ENCODE assay signal across 14 cellular contexts in the genomic region with DNA sequence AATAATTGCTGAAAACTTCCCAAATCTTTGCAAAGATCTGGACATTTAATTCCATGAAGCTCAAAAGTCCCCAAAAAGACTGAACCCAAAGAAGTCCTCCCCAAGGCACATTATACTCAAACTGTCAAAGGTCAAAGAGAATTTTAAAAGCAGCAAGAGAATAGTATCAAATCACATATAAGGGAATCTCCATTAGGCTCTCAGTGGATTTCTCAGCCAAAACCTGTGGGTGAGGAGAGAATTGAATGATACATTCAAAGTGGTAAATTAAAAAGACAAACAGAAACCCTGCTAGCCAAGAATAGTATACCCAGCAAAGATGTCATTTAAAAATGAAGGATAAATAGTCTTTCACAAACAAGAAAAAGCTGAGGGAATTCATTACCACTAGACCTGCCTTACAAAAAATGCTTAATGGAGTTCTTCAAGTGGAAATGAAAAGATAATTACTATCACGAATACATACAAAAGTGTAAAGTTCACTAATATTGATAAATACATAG.
DNase-seq lines count a peak whose midpoint lies in the region; ATAC-seq and TF ChIP-seq lines count a peak whose summit lies in the region.
"Had no signal": no experiment of that assay in that cellular context is flagged by ENCODE, and none has a peak within 500 bp of the region (broad histone marks: within the 10 kb centered on the region; RNA-seq: fewer than 3 reads in every experiment).

No MANE protein-coding gene starts in this region.

- no peak for ATAC-seq in HG02642 (IDR thresholded peaks at IDR 0.05; ENCODE audit: poor library complexity, unreplicated experiment)

- CTCF ChIA-PET in HEK293 (lab: Yijun Ruan, JAX) = no interaction called here

- no peaks in the 10 kb centered on the region for H3K9me3 ChIP-seq in HEK293 (ENCODE audit: control insufficient read depth, insufficient read depth, low read depth, low read length)
- peaks cover 75% of the 10 kb centered on the region for H3K9me3 ChIP-seq in adipocyte (ENCODE audit: control insufficient read depth, low read length)
- H3K9me3 ChIP-seq: HAP-1 had no signal

- TF ChIP-seq CTCF in HEK293 (tag by site-specific recombination; IDR thresholded peaks at IDR 0.05) (no peak), choroid plexus epithelial cell (conservative IDR thresholded peaks at IDR 0.05; ENCODE audit: low read depth, low read length) (no peak)

- POLR2A ChIA-PET in HEK293 (lab: Yijun Ruan, JAX) = no interaction called here

- H3K36me3 ChIP-seq in HEK293 (ENCODE audit: control insufficient read depth in 2 of 2, insufficient read depth in 1 of 2, low read length in 2 of 2) = no peaks in the 10 kb centered on the region
- H3K36me3 ChIP-seq in adipocyte (ENCODE audit: control insufficient read depth, insufficient read depth, low read length, severe bottlenecking) = no peaks in the 10 kb centered on the region
- H3K36me3 ChIP-seq: HAP-1 had no signal

- H3K27ac ChIP-seq in HEK293 (ENCODE audit: extremely low read depth, low read depth, low read length) = no peak overlapping the region

- no peak overlapping the region for H3K9ac ChIP-seq in adipocyte (ENCODE audit: low read length)

- no peaks in the 10 kb centered on the region for H3K27me3 ChIP-seq in adipocyte (replicated peaks; ENCODE audit: control insufficient read depth, insufficient read depth, low read length)

- DNase-seq in adipocyte (ENCODE audit: low read depth) (no peak), choroid plexus epithelial cell (ENCODE audit: low read depth) (peak; percentile 4), DMS 273 treated with DMSO at 0.1 percent for 48 hours (lab: John Stamatoyannopoulos, UW) (no peak)
- no peak for DNase-seq in activated CD4-positive, alpha-beta T cell treated with anti-CD3 and anti-CD28 coated beads for 48 hours
- DNase-seq: C1 segment of cervical spinal cord; Calu3; CD4-positive, alpha-beta memory T cell; COR-L47; DMS153; DND-41; GOT3 had no signal

- H3K4me1 ChIP-seq in HEK293 (ENCODE audit: control insufficient read depth, insufficient read depth, low read length) (no peaks in the 10 kb centered on the region), adipocyte (ENCODE audit: control insufficient read depth, insufficient read depth, low read length) (no peaks in the 10 kb centered on the region)
- H3K4me1 ChIP-seq: HAP-1 had no signal

- H3K4me3 ChIP-seq in HEK293 (ENCODE audit: low read depth, low read length) (no peak overlapping the region), adipocyte (ENCODE audit: low read length) (peak overlapping the region; percentile 23), choroid plexus epithelial cell (ENCODE audit: low read depth, low read length) (no peak overlapping the region)
- H3K4me3 ChIP-seq: HAP-1 had no signal

TF ChIP-seq in HEK293, 187 proteins besides CTCF, POLR2A, EP300 and RAD21 (continues in another document):
- TF ChIP-seq ZNF791 (tag by site-specific recombination; IDR thresholded peaks at IDR 0.05) (peak; percentile 94), TRIM28 (IDR thresholded peaks at IDR 0.05; ENCODE audit: borderline replicate concordance, low read length) (0 out of 2 replicates have a peak, but pooled peaks have one; percentile 14), ZNF426 (tag by site-specific recombination; IDR thresholded peaks at IDR 0.05) (no peak), ZBTB26 (tag by site-specific recombination; optimal IDR thresholded peaks at IDR 0.05) (no peak), ZNF423 (tag by site-specific recombination; IDR thresholded peaks at IDR 0.05) (no peak), ZNF26 (tag by site-specific recombination; IDR thresholded peaks at IDR 0.05) (no peak), SP3 (tag by site-specific recombination; IDR thresholded peaks at IDR 0.05) (no peak), KLF17 (tag by site-specific recombination; IDR thresholded peaks at IDR 0.05) (no peak), ZNF785 (tag by site-specific recombination; IDR thresholded peaks at IDR 0.05) (no peak), ZFP69B (tag by site-specific recombination; IDR thresholded peaks at IDR 0.05) (no peak), ZNF175 (tag by site-specific recombination; IDR thresholded peaks at IDR 0.05) (no peak), ZNF792 (tag by site-specific recombination; IDR thresholded peaks at IDR 0.05) (no peak), ZBTB8A (tag by site-specific recombination; IDR thresholded peaks at IDR 0.05) (no peak), ZNF501 (tag by site-specific recombination; IDR thresholded peaks at IDR 0.05) (no peak), SETDB1 (IDR thresholded peaks at IDR 0.05; ENCODE audit: insufficient read length, low read length) (peak; percentile 91), ZNF48 (tag by site-specific recombination; IDR thresholded peaks at IDR 0.05) (no peak), IKZF3 (tag by site-specific recombination; IDR thresholded peaks at IDR 0.05) (no peak), ZNF341 (tag by site-specific recombination; IDR thresholded peaks at IDR 0.05; ENCODE audit: low read depth) (no peak), YY1 (tag by site-specific recombination; IDR thresholded peaks at IDR 0.05) (no peak), ZNF211 (tag by site-specific recombination; IDR thresholded peaks at IDR 0.05; ENCODE audit: low read depth) (no peak), ZBTB11 (tag by site-specific recombination; conservative IDR thresholded peaks at IDR 0.05; ENCODE audit: low read depth) (no peak), BCL11A (tag by site-specific recombination; IDR thresholded peaks at IDR 0.05; ENCODE audit: low read depth) (no peak), ZNF654 (tag by site-specific recombination; IDR thresholded peaks at IDR 0.05; ENCODE audit: low read depth) (no peak)
- TF ChIP-seq, protein P1, sequence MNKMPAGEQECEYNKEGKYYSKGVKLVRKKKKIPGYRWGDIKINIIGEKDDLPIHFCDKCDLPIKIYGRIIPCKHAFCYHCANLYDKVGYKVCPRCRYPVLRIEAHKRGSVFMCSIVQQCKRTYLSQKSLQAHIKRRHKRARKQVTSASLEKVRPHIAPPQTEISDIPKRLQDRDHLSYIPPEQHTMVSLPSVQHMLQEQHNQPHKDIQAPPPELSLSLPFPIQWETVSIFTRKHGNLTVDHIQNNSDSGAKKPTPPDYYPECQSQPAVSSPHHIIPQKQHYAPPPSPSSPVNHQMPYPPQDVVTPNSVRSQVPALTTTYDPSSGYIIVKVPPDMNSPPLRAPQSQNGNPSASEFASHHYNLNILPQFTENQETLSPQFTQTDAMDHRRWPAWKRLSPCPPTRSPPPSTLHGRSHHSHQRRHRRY (tag by site-specific recombination; IDR thresholded peaks at IDR 0.05) = no peak
